ENCODE assay signal across 8 cellular contexts in the genomic region with DNA sequence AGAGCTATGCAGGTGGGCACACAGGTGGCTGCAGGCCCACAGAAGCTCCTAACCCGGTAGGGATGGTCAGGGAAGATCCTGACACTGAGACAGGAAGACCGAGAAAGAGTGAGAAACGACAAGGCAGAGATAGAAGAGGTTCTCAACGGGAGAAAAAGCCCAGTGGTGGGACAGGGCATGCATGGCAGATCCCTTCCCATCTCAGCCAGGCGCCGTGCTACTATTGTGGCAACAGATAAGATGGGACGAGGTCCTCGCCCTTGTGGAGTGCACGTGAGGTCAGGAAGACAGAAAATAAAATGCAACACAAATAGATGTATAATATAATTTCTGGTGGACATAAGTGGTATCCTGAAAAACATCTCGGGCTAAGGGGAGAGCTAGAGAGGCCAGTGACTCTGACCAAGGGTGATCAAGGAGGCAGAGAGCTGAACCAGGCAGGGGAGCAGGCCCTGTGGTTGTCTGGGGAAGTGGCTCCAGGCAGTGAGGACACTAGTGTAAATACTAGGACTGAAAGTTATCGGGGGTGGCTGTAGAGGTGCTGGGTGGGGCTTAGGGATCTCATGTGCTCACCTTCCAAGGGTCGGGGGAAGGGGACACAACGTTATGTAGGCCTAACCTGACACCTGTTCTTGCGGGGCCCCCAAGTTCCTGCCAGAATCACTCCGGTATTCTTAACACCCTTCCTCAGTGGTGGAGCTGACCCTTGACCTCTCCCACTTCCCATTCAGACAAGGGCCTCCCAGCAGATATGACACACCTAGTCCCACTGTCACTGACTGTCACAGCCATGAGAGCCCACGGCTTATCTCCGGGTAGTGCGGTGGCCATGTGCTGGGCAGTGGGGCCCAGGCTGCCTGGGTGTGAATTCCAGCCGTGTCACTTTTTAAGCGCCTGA. TPM values are rescaled to one million over a fixed set of nuclear protein-coding genes. Genes with fewer than 3 reads are reported as not detected.
DNase-seq lines count a peak whose midpoint lies in the region; ATAC-seq and TF ChIP-seq lines count a peak whose summit lies in the region.

No MANE protein-coding gene starts in this region.

- no peaks in the 10 kb centered on the region for H3K9me2 ChIP-seq in SK-N-SH

- peak overlapping the region; percentile 75 for H3K4me3 Mint-ChIP-seq in osteocyte (ENCODE audit: unreplicated experiment)

- H3K9me3 ChIP-seq in SK-N-SH (no peaks in the 10 kb centered on the region), esophagus (ENCODE audit: control insufficient read depth in 2 of 2, insufficient read depth in 1 of 2, low read depth in 1 of 2, low read length in 1 of 2) (peaks cover 0 to 4% of the 10 kb centered on the region in 2 donors)

- H2AFZ ChIP-seq in SK-N-SH (ENCODE audit: low read depth) = no peak overlapping the region

- H3K4me1 Mint-ChIP-seq in osteocyte (ENCODE audit: unreplicated experiment) = peaks cover 20% of the 10 kb centered on the region

- H3K27ac ChIP-seq in SK-N-SH (ENCODE audit: low read depth in 2 of 2, low read length in 1 of 2) (no peak overlapping the region), esophagus (ENCODE audit: low read depth in 2 of 2, low read length in 1 of 2) (peak overlapping the region; percentile 81 to 89)

- CTCF ChIA-PET in SK-N-SH (lab: Yijun Ruan, JAX) = interaction anchor here (0.7 to 2.7 kb wide), 18 partner anchors 9 to 106 kb away, joined by 3 to 20 read pairs (median 4); no protein-coding TSS in a partner anchor

- peaks cover 5% of the 10 kb centered on the region for H3F3A ChIP-seq in SK-N-SH (replicated peaks; ENCODE audit: insufficient read depth)

- POLR2A ChIA-PET in SK-N-SH (lab: Yijun Ruan, JAX) = interaction anchor here (0.6 to 1.1 kb wide), 3 partner anchors 44 to 91 kb away, joined by 3 to 5 read pairs (median 3); no protein-coding TSS in a partner anchor

- H3K79me2 ChIP-seq in SK-N-SH (ENCODE audit: insufficient read depth) = peaks cover 38% of the 10 kb centered on the region

- peak overlapping the region; percentile 86 for H3K4me2 ChIP-seq in SK-N-SH

- H3K4me3 ChIP-seq in SK-N-SH (ENCODE audit: low read depth in 2 of 2, low read length in 1 of 2) = peak overlapping the region; percentile 71 to 89
- H3K4me3 ChIP-seq in esophagus (ENCODE audit: low read depth in 1 of 2, low read length in 2 of 2) = peak overlapping the region; percentile 80 to 90

- H3K9ac ChIP-seq in SK-N-SH = peak overlapping the region; percentile 88

- no peaks in the 10 kb centered on the region for H3K27me3 Mint-ChIP-seq in osteocyte (ENCODE audit: unreplicated experiment)

- ATAC-seq in HG03045 (IDR thresholded peaks at IDR 0.05; ENCODE audit: unreplicated experiment) = no peak
- no peak for ATAC-seq in GM21717 (IDR thresholded peaks at IDR 0.05; ENCODE audit: unreplicated experiment)
- no peak for ATAC-seq in GM19351 (IDR thresholded peaks at IDR 0.05; ENCODE audit: unreplicated experiment)

- H3K9me3 Mint-ChIP-seq in osteocyte (ENCODE audit: unreplicated experiment) = no peaks in the 10 kb centered on the region

- H3K4me1 ChIP-seq in SK-N-SH (ENCODE audit: control insufficient read depth in 1 of 2, insufficient read depth in 2 of 2, low read depth in 1 of 2, low read length in 1 of 2) (peaks cover 0 to 17% of the 10 kb centered on the region in 2 experiments; a peak in 2 of 4 replicates), esophagus (ENCODE audit: control insufficient read depth in 2 of 2, insufficient read depth in 2 of 2, low read length in 1 of 2) (peaks cover 2 to 7% of the 10 kb centered on the region in 2 donors)

- peak; percentile 48 for DNase-seq in GM20000 (ENCODE audit: low spot score)
- DNase-seq in SK-N-SH = no peak
- no peak for DNase-seq in osteocyte (ENCODE audit: extremely low spot score, unreplicated experiment)
- DNase-seq in GF-D8 (lab: John Stamatoyannopoulos, UW) = no peak

- peak overlapping the region; percentile 72 for H3K27ac Mint-ChIP-seq in osteocyte (ENCODE audit: unreplicated experiment)

- TF ChIP-seq RAD21 in SK-N-SH (IDR thresholded peaks at IDR 0.05; ENCODE audit: low read length) = no peak

- no peak for TF ChIP-seq CTCF in GM20000 (IDR thresholded peaks at IDR 0.05; ENCODE audit: extremely low read depth, missing control alignments)
- TF ChIP-seq CTCF in SK-N-SH (IDR thresholded peaks at IDR 0.05) = no peak
- no peak for TF ChIP-seq CTCF in osteocyte (IDR thresholded peaks at IDR 0.05)

- H3K36me3 Mint-ChIP-seq in osteocyte (ENCODE audit: unreplicated experiment) = peaks cover 30% of the 10 kb centered on the region

- H3K36me3 ChIP-seq in SK-N-SH (replicated peaks in 1 of 2; ENCODE audit: control insufficient read depth in 1 of 2, insufficient read depth in 2 of 2, low read length in 1 of 2) (peaks cover 22 to 33% of the 10 kb centered on the region in 2 experiments), esophagus (ENCODE audit: control insufficient read depth in 2 of 2, insufficient read depth in 2 of 2, low read length in 1 of 2) (peaks cover 19 to 24% of the 10 kb centered on the region in 2 donors)

- H3K27me3 ChIP-seq in SK-N-SH (ENCODE audit: insufficient read depth) (no peaks in the 10 kb centered on the region), esophagus (ENCODE audit: control insufficient read depth in 1 of 2, insufficient read depth in 2 of 2, low read length in 2 of 2) (no peaks in the 10 kb centered on the region)

- 0 out of 2 replicates have a peak, but pooled peaks cover 10% of the 10 kb centered on the region for H4K20me1 ChIP-seq in SK-N-SH (ENCODE audit: insufficient read depth)

- 60% methylated on average over 17 of the region's 20 CpGs for WGBS in SK-N-SH (ENCODE audit: low lambda C conversion rate)
- 56 to 60% methylated on average over 20 of the region's 20 CpGs for WGBS in esophagus, 2 donors

- no peak for TF ChIP-seq EP300 in SK-N-SH (IDR thresholded peaks at IDR 0.05; ENCODE audit: borderline replicate concordance in 1 of 2, low read depth in 1 of 2, low read length in 1 of 2)

TF ChIP-seq in SK-N-SH, 30 proteins besides CTCF, POLR2A, EP300 and RAD21 (continues in another document):
- TF ChIP-seq GATA2 (CRISPR knock-in tag; IDR thresholded peaks at IDR 0.05) (no peak), JUND (IDR thresholded peaks at IDR 0.05) (no peak), REST (IDR thresholded peaks at IDR 0.05; ENCODE audit: low read depth, low read length) (no peak), GABPA (IDR thresholded peaks at IDR 0.05; ENCODE audit: low read depth) (no peak), YY1 (IDR thresholded peaks at IDR 0.05; ENCODE audit: low read depth) (no peak), IRF3 (IDR thresholded peaks at IDR 0.05; ENCODE audit: low read depth, low read length) (no peak), SMC3 (IDR thresholded peaks at IDR 0.05; ENCODE audit: low read depth, low read length) (no peak), TCF12 (IDR thresholded peaks at IDR 0.05) (no peak), MEF2A (IDR thresholded peaks at IDR 0.05; ENCODE audit: borderline replicate concordance, low read depth) (no peak)

RNA-seq across cellular contexts. Expression of gene SRXN1, which starts 1.0 kb away (rescaled TPM):
- 26.2 and 36.0 TPM in 2 replicates for polyA plus RNA-seq in SK-N-SH (2012; rRNA removed)
- polyA plus RNA-seq in SK-N-SH (2012; cell fraction: cytosol; rRNA removed) = 31.0 and 35.8 TPM in 2 replicates
- polyA plus RNA-seq in SK-N-SH (2012; cell fraction: nucleus; rRNA removed) = 7.4 and 14.4 TPM in 2 replicates
- polyA plus RNA-seq in esophagus = 10 to 100 TPM; 16.7 to 41.0 TPM
- total RNA-seq in osteocyte = 12.7 and 14.3 TPM in 2 replicates

RNA-seq across cellular contexts. Expression of gene SCRT2, which starts 23.6 kb away (rescaled TPM):
- polyA plus RNA-seq in SK-N-SH (2012; rRNA removed) = not detected in 2 replicates
- polyA plus RNA-seq in SK-N-SH (2012; cell fraction: cytosol; rRNA removed) = 0.01 and 0.05 TPM in 2 replicates
- 0.04 and 0.08 TPM in 2 replicates for polyA plus RNA-seq in SK-N-SH (2012; cell fraction: nucleus; rRNA removed)
- not detected for polyA plus RNA-seq in esophagus
- not detected in 2 replicates for total RNA-seq in osteocyte

RNA-seq across cellular contexts. Expression of gene TCF15, which starts 41.9 kb away (rescaled TPM):
- 0.15 TPM in 1 of 2 replicates, not detected in the other for polyA plus RNA-seq in SK-N-SH (2012; rRNA removed)
- 0.04 and 0.13 TPM in 2 replicates for polyA plus RNA-seq in SK-N-SH (2012; cell fraction: cytosol; rRNA removed)
- polyA plus RNA-seq in SK-N-SH (2012; cell fraction: nucleus; rRNA removed) = 0.04 TPM in 1 of 2 replicates, not detected in the other
- under 1 TPM; 0.26 to 0.39 TPM for polyA plus RNA-seq in esophagus
- total RNA-seq in osteocyte = not detected in 2 replicates

Comparison
In these comparisons a context has a peak if more than half of its experiments do, and no peak if none do; other contexts are left out.
1. H3K27ac ChIP-seq: peak in esophagus (2 of 2); none in SK-N-SH (0 of 2).